Comparison of ENCODE assay signal across 8 cellular contexts in genomic region chr9:129884220-129885017, GRCh38. TPM values are rescaled to one million over a fixed set of nuclear protein-coding genes. Genes with fewer than 3 reads are reported as not detected.
DNase-seq lines count a peak whose midpoint lies in the region; ATAC-seq and TF ChIP-seq lines count a peak whose summit lies in the region.

No MANE protein-coding gene starts in this region.

- ATAC-seq in GM21786 (IDR thresholded peaks at IDR 0.05; ENCODE audit: unreplicated experiment) (peak; percentile 39), gastroesophageal sphincter (peak; percentile 81)

- peaks cover 3% of the 10 kb centered on the region; the same call in 1 of the 2 replicates for H3F3A ChIP-seq in Loucy (ENCODE audit: low read depth)

- no peak; the same call in 1 of the 2 replicates for TF ChIP-seq CTCF in Loucy (conservative IDR thresholded peaks at IDR 0.05; ENCODE audit: low read length)
- peak in 1 of 4 experiments; percentile 19 for TF ChIP-seq CTCF in gastroesophageal sphincter (IDR thresholded peaks at IDR 0.05)

- no peaks in the 10 kb centered on the region for H3K9me2 ChIP-seq in Loucy (replicated peaks; ENCODE audit: low read depth, low read length)

- no peak overlapping the region for H2AFZ ChIP-seq in Loucy (ENCODE audit: low read length)

- H3K4me1 ChIP-seq in Loucy (ENCODE audit: insufficient read depth, low read length, poor library complexity, severe bottlenecking) (peaks cover 41% of the 10 kb centered on the region), gastroesophageal sphincter (peaks cover 0 to 84% (median 29%) of the 10 kb centered on the region in 3 donors)

- H3K4me3 ChIP-seq in Loucy (ENCODE audit: low read length, poor library complexity, severe bottlenecking) (peak overlapping the region; percentile 99), gastroesophageal sphincter (peak overlapping the region in 1 of 2 donors; percentile 40)

- H3K36me3 ChIP-seq in Loucy (ENCODE audit: insufficient read depth, low read length), result peaks cover under 1% of the 10 kb centered on the region; the same call in 1 of the 2 replicates
- H3K36me3 ChIP-seq in gastroesophageal sphincter, result peaks cover 0 to 16% of the 10 kb centered on the region in 2 donors

- no peaks in the 10 kb centered on the region for H4K20me1 ChIP-seq in Loucy (ENCODE audit: insufficient read depth, low read length, poor library complexity, severe bottlenecking)

- H3K9me3 ChIP-seq in Loucy (ENCODE audit: insufficient read depth, low read depth, low read length), result no peaks in the 10 kb centered on the region
- no peaks in the 10 kb centered on the region for H3K9me3 ChIP-seq in gastroesophageal sphincter

- H3K4me2 ChIP-seq in Loucy (ENCODE audit: low read depth, low read length, poor library complexity, severe bottlenecking), result peak overlapping the region; percentile 92

- peak overlapping the region; percentile 100 for H3K9ac ChIP-seq in Loucy (ENCODE audit: low read depth, low read length, poor library complexity, severe bottlenecking)

- DNase-seq in DMS53 treated with DMSO at 0.1 percent for 48 hours (lab: John Stamatoyannopoulos, UW; ENCODE audit: unreplicated experiment) (peak; percentile 87), SIG-M5 treated with dmso at 0.1 percent for 504 hours (lab: John Stamatoyannopoulos, UW; ENCODE audit: unreplicated experiment) (peak; percentile 90), non-pigmented ciliary epithelial cell (ENCODE audit: low read depth) (peak; percentile 24), superior temporal gyrus (ENCODE audit: extremely low spot score) (peak; percentile 84)
- DNase-seq in activated gamma-delta T cell treated with anti-CD3 and anti-CD28 coated beads, Interleukin-2, amount 50 U/mL, for 16 hours (ENCODE audit: low read depth), result peak; percentile 93

- TF ChIP-seq EP300 in gastroesophageal sphincter (IDR thresholded peaks at IDR 0.05), result no peak

- peak overlapping the region; percentile 50 to 92 (median 87) for H3K27ac ChIP-seq in gastroesophageal sphincter

- TF ChIP-seq POLR2A in gastroesophageal sphincter (IDR thresholded peaks at IDR 0.05), result peak in 1 of 2 donors; percentile 22

- 11 to 12% methylated on average over 5 to 6 of the region's 24 CpGs for WGBS in gastroesophageal sphincter (ENCODE audit: low coverage in 1 of 2), 2 donors

- H3K79me2 ChIP-seq in Loucy (ENCODE audit: insufficient read depth, low read length), result peaks cover 32% of the 10 kb centered on the region

- H3K27me3 ChIP-seq in Loucy (ENCODE audit: insufficient read depth, low read length, poor library complexity, severe bottlenecking) (no peaks in the 10 kb centered on the region), gastroesophageal sphincter (no peaks in the 10 kb centered on the region)

RNA-seq across cellular contexts. Expression of gene USP20, which starts 49.2 kb away (rescaled TPM):
- 10 to 100 TPM; 25.9 to 56.8 (median 33.4) TPM for total RNA-seq in gastroesophageal sphincter

RNA-seq across cellular contexts. Expression of gene C9orf78, which starts 49.3 kb away (rescaled TPM):
- 100 to 1,000 TPM in 2 of 4 donors, 10 to 100 TPM in 2; 59.9 to 113 (median 85.0) TPM for total RNA-seq in gastroesophageal sphincter

Comparison
In these comparisons a context has a peak if more than half of its experiments do, and no peak if none do; other contexts are left out.
1. DNase-seq: peak in every context shown above with its lines; median percentile 93 in activated gamma-delta T cell treated with anti-CD3 and anti-CD28 coated beads, Interleukin-2, amount 50 U/mL, for 16 hours; 90 in SIG-M5 treated with dmso at 0.1 percent for 504 hours; 87 in DMS53 treated with DMSO at 0.1 percent for 48 hours; 84 in superior temporal gyrus; 24 in non-pigmented ciliary epithelial cell.